In the genomic region with DNA sequence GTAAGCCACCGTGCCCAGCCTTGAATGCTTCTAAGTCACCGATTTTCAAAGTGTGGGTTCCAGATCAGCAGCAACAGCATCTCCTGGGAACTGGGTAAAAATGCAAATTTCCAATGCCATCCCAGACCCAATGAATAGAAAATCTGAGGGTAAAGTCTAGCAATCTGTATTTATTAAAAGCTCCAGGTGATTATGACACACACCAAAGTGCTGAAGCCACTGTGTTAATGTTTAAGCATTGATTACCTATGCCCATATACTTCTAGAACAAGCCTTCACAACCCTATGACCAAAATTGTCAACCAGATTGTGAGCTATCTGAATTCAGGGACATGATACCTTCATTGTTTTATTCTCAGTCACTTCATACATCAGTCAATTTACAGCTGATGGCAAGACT, we compare ENCODE assay signal across 8 cellular contexts.
"Had no signal": no experiment of that assay in that cellular context is flagged by ENCODE, and none has a peak within 500 bp of the region (broad histone marks: within the 10 kb centered on the region; RNA-seq: fewer than 3 reads in every experiment).

No MANE protein-coding gene starts in this region.

- H3K27ac Mint-ChIP-seq: IgD-negative memory B cell had no signal

- FAIRE-seq: HTR-8/SVneo, K562 had no signal

- H3K9ac ChIP-seq: KMS-11 had no signal

- H3K27ac ChIP-seq: HL-60, KMS-11 had no signal

- H3K4me3 Mint-ChIP-seq: IgD-negative memory B cell had no signal

- DNase-seq: IMR-90, KBM-7, KG1 had no signal

- H3K27me3 Mint-ChIP-seq: IgD-negative memory B cell had no signal

- H3K9me3 Mint-ChIP-seq: IgD-negative memory B cell had no signal

- H3K4me2 ChIP-seq: KMS-11 had no signal

- H3K4me3 ChIP-seq: K562 had no signal

- ATAC-seq: K562 had no signal
